In genomic region chr18:54613174-54613573, GRCh38 we compare ENCODE assay signal across 24 cellular contexts. TPM values are rescaled to one million over a fixed set of nuclear protein-coding genes. Genes with fewer than 3 reads are reported as not detected.
DNase-seq lines count a peak whose midpoint lies in the region; ATAC-seq and TF ChIP-seq lines count a peak whose summit lies in the region.
"Had no signal": no experiment of that assay in that cellular context is flagged by ENCODE, and none has a peak within 500 bp of the region (broad histone marks: within the 10 kb centered on the region; RNA-seq: fewer than 3 reads in every experiment).

No MANE protein-coding gene starts in this region.

- intact Hi-C loops in MCF 10A (cut with micrococcal nuclease) = no loop called here
- intact Hi-C loops in breast epithelium (cut with DNase I; ENCODE audit: low total_unique reads) = no loop called here
- intact Hi-C loops in esophagus squamous epithelium (cut with DNase I) = no loop called here

- H3K4me3 Mint-ChIP-seq in MCF 10A (ENCODE audit: unreplicated experiment) = no peak overlapping the region
- H3K4me3 Mint-ChIP-seq: CD14-positive monocyte; CD4-positive, alpha-beta T cell; CD8-positive, alpha-beta memory T cell had no signal

- no peaks in the 10 kb centered on the region for H3K27me3 Mint-ChIP-seq in MCF 10A (ENCODE audit: insufficient read depth, unreplicated experiment)
- H3K27me3 Mint-ChIP-seq: CD4-positive, alpha-beta T cell had no signal

- CTCF ChIA-PET in MCF 10A (lab: Yijun Ruan, JAX) = interaction anchor here (0.9 to 2.2 kb wide), 2 partner anchors 33 to 67 kb away, joined by 3 to 6 read pairs; no protein-coding TSS in a partner anchor

- H3K36me3 Mint-ChIP-seq in MCF 10A (ENCODE audit: insufficient read depth, unreplicated experiment) = no peaks in the 10 kb centered on the region
- H3K36me3 Mint-ChIP-seq: CD14-positive monocyte; CD8-positive, alpha-beta memory T cell had no signal

- H3K4me1 Mint-ChIP-seq in MCF 10A (ENCODE audit: insufficient read depth, unreplicated experiment) = peaks cover 12% of the 10 kb centered on the region
- H3K4me1 Mint-ChIP-seq: CD8-positive, alpha-beta memory T cell had no signal

- DNase-seq in MCF 10A (ENCODE audit: unreplicated experiment) (no peak), breast epithelium (ENCODE audit: low spot score in 2 of 2) (no peak), left lobe of liver (ENCODE audit: low spot score) (peak; percentile 66), esophagus squamous epithelium (lab: John Stamatoyannopoulos, UW) (no peak)
- DNase-seq: 8988T; ACHN; AML-193; BE2C; CD4-positive, alpha-beta T cell; CD8-positive, alpha-beta memory T cell; DMS53; DMS79 treated with DMSO at 0.1 percent for 48 hours; GF-D8; GM23248; H7; HCEC 1CT had no signal

- H3K27ac ChIP-seq in breast epithelium (no peak overlapping the region), VCaP (peak overlapping the region; percentile 56; the same call in 1 of the 2 replicates), esophagus squamous epithelium (peak overlapping the region in 1 of 4 donors; percentile 74)
- H3K27ac ChIP-seq: A549; BLaER1 treated with 17β-estradiol and CSF1 and Interleukin-3, amounts not matched to agents 10 nM and 100 nM; GM23248 had no signal

- POLR2A ChIA-PET in MCF 10A (lab: Yijun Ruan, JAX) = interaction anchor here (0.6 to 1.2 kb wide), 5 partner anchors 27 to 838 kb away, joined by 3 to 7 read pairs (median 3); no protein-coding TSS in a partner anchor

- H3K27me3 ChIP-seq in breast epithelium (no peaks in the 10 kb centered on the region), esophagus squamous epithelium (no peaks in the 10 kb centered on the region)
- H3K27me3 ChIP-seq: BE2C; BLaER1 treated with 17β-estradiol and CSF1 and Interleukin-3, amounts not matched to agents 10 nM and 100 nM had no signal

- BruUV-seq in MCF 10A (replicated peaks; lab: Mats Ljungman, UMichigan) = no TSS peak

- H3K36me3 ChIP-seq in breast epithelium (no peaks in the 10 kb centered on the region), esophagus squamous epithelium (no peaks in the 10 kb centered on the region)
- H3K36me3 ChIP-seq: BE2C; BLaER1 treated with 17β-estradiol and CSF1 and Interleukin-3, amounts not matched to agents 10 nM and 100 nM had no signal

- WGBS in esophagus squamous epithelium, 2 donors = 67 to 79% methylated on average over 4 of the region's 4 CpGs

- H3K9me3 ChIP-seq in breast epithelium (no peaks in the 10 kb centered on the region), esophagus squamous epithelium (no peaks in the 10 kb centered on the region)
- H3K9me3 ChIP-seq: A549; BE2C; BLaER1 treated with 17β-estradiol and CSF1 and Interleukin-3, amounts not matched to agents 10 nM and 100 nM had no signal

- TF ChIP-seq POLR2A in breast epithelium (IDR thresholded peaks at IDR 0.05) (no peak), esophagus squamous epithelium (IDR thresholded peaks at IDR 0.05) (no peak)

- no peaks in the 10 kb centered on the region for H3K9me3 Mint-ChIP-seq in MCF 10A (ENCODE audit: unreplicated experiment)
- H3K9me3 Mint-ChIP-seq: CD4-positive, alpha-beta T cell; CD8-positive, alpha-beta memory T cell had no signal

- no peak overlapping the region for H3K4me3 ChIP-seq in breast epithelium
- H3K4me3 ChIP-seq in esophagus squamous epithelium = no peak overlapping the region
- H3K4me3 ChIP-seq: A549; BLaER1 treated with 17β-estradiol and CSF1 and Interleukin-3, amounts not matched to agents 10 nM and 100 nM; GM23248 had no signal

- peak overlapping the region; percentile 3 for H3K27ac Mint-ChIP-seq in MCF 10A (ENCODE audit: low read depth, unreplicated experiment)
- H3K27ac Mint-ChIP-seq: CD14-positive monocyte; CD4-positive, alpha-beta T cell; CD8-positive, alpha-beta memory T cell had no signal

- ATAC-seq in left lobe of liver (peak; percentile 92), HG03378 (IDR thresholded peaks at IDR 0.05; ENCODE audit: unreplicated experiment) (no peak), GM19023 (IDR thresholded peaks at IDR 0.05; ENCODE audit: unreplicated experiment) (no peak)
- ATAC-seq: A549 had no signal

- TF ChIP-seq CTCF in MCF 10A (IDR thresholded peaks at IDR 0.05; ENCODE audit: unreplicated experiment) (no peak), breast epithelium (IDR thresholded peaks at IDR 0.05) (no peak), VCaP (conservative IDR thresholded peaks at IDR 0.05) (no peak), esophagus squamous epithelium (IDR thresholded peaks at IDR 0.05) (no peak)

- H3K4me1 ChIP-seq in breast epithelium (no peaks in the 10 kb centered on the region), esophagus squamous epithelium (peaks cover 4 to 42% (median 8%) of the 10 kb centered on the region in 3 donors)
- H3K4me1 ChIP-seq: BE2C had no signal

RNA-seq across cellular contexts. Expression of gene DYNAP, which starts 22.1 kb away (rescaled TPM):
- total RNA-seq in MCF 10A (2022) (0.59 and 0.86 TPM in 2 replicates), breast epithelium (not detected), left lobe of liver (not detected), esophagus squamous epithelium (10 to 100 TPM in 2 of 4 donors, 1 to 10 TPM in 2; 5.2 to 38.5 (median 15.6) TPM)
- total RNA-seq: CD4-positive, alpha-beta T cell; CD8-positive, alpha-beta memory T cell; Daoy; G401; GM23248; H7 had no signal
